9 cellular contexts compared by ENCODE assay signal in genomic region chr1:15231714-15232201, GRCh38. TPM values are rescaled to one million over a fixed set of nuclear protein-coding genes. Genes with fewer than 3 reads are reported as not detected.
A peak's percentile ranks its signal among the peaks of the same experiment; 100 is the strongest.
DNase-seq lines count a peak whose midpoint lies in the region; ATAC-seq, FAIRE-seq and TF ChIP-seq lines count a peak whose summit lies in the region.
"Had no signal": no experiment of that assay in that cellular context is flagged by ENCODE, and none has a peak within 500 bp of the region (broad histone marks: within the 10 kb centered on the region; RNA-seq: fewer than 3 reads in every experiment).

No MANE protein-coding gene starts in this region.

- DNase-seq in mesenteric fat pad (ENCODE audit: low spot score) (peak; percentile 16), NCI-H2081 (lab: John Stamatoyannopoulos, UW) (no peak), progenitor cell of endocrine pancreas (ENCODE audit: low spot score, unreplicated experiment) (no peak), UCSD-AML1 (lab: John Stamatoyannopoulos, UW; ENCODE audit: unreplicated experiment) (no peak), frontal cortex (ENCODE audit: low spot score in 2 of 2) (no peak)
- DNase-seq: dorsolateral prefrontal cortex had no signal

- H2AFZ ChIP-seq in OCI-LY3 (ENCODE audit: low read depth, low read length), result no peak overlapping the region

- no peaks in the 10 kb centered on the region for H3K9me3 ChIP-seq in OCI-LY3 (ENCODE audit: insufficient read depth, low read length)

- no peak overlapping the region for H3K4me3 Mint-ChIP-seq in progenitor cell of endocrine pancreas (ENCODE audit: low read depth)

- H3K27me3 ChIP-seq in OCI-LY3 (ENCODE audit: low read depth, low read length), result no peaks in the 10 kb centered on the region
- H3K27me3 ChIP-seq: dorsolateral prefrontal cortex had no signal

- peaks cover 1% of the 10 kb centered on the region for H3K27me3 Mint-ChIP-seq in progenitor cell of endocrine pancreas

- FAIRE-seq in frontal cortex (lab: Jason Lieb, UNC), result no peak

- H3K4me1 Mint-ChIP-seq in progenitor cell of endocrine pancreas (ENCODE audit: low read depth), result no peaks in the 10 kb centered on the region

- H4K20me1 ChIP-seq in OCI-LY3 (ENCODE audit: insufficient read depth, low read length), result no peaks in the 10 kb centered on the region

- H3K27ac ChIP-seq in OCI-LY3 (ENCODE audit: low read length), result no peak overlapping the region
- H3K27ac ChIP-seq: dorsolateral prefrontal cortex had no signal

- no peaks in the 10 kb centered on the region for H3K36me3 ChIP-seq in OCI-LY3 (replicated peaks; ENCODE audit: low read depth, low read length)

- no peak overlapping the region for H3K4me3 ChIP-seq in OCI-LY3 (ENCODE audit: low read length)
- H3K4me3 ChIP-seq: dorsolateral prefrontal cortex had no signal

- H3K9me3 Mint-ChIP-seq in progenitor cell of endocrine pancreas (ENCODE audit: low read depth), result no peaks in the 10 kb centered on the region

- H3K4me2 ChIP-seq in OCI-LY3 (ENCODE audit: low read length), result peak overlapping the region; percentile 35; the same call in 1 of the 2 replicates

- no peaks in the 10 kb centered on the region for H3K79me2 ChIP-seq in OCI-LY3 (ENCODE audit: low read length)

- no peak overlapping the region for H3K9ac ChIP-seq in OCI-LY3 (ENCODE audit: low read length)

- peaks cover 11% of the 10 kb centered on the region for H3K4me1 ChIP-seq in OCI-LY3 (ENCODE audit: low read length)

- no peaks in the 10 kb centered on the region for H3K36me3 Mint-ChIP-seq in progenitor cell of endocrine pancreas (ENCODE audit: insufficient read depth)

- no peak overlapping the region for H3K27ac Mint-ChIP-seq in progenitor cell of endocrine pancreas

- TF ChIP-seq CTCF in OCI-LY3 (IDR thresholded peaks at IDR 0.05; ENCODE audit: low read depth, low read length) (no peak), progenitor cell of endocrine pancreas (IDR thresholded peaks at IDR 0.05; ENCODE audit: unreplicated experiment) (no peak)

- ATAC-seq in GM19043 (IDR thresholded peaks at IDR 0.05; ENCODE audit: low read depth, unreplicated experiment) (peak; percentile 87), HG02759 (IDR thresholded peaks at IDR 0.05; ENCODE audit: unreplicated experiment) (peak; percentile 82)

RNA-seq across cellular contexts. Expression of gene FHAD1, which starts 15.3 kb away (rescaled TPM):
- total RNA-seq in mesenteric fat pad (0.55 TPM), progenitor cell of endocrine pancreas (5.0 and 5.3 TPM in 2 replicates), frontal cortex (0.41 TPM)
